In the genomic region with DNA sequence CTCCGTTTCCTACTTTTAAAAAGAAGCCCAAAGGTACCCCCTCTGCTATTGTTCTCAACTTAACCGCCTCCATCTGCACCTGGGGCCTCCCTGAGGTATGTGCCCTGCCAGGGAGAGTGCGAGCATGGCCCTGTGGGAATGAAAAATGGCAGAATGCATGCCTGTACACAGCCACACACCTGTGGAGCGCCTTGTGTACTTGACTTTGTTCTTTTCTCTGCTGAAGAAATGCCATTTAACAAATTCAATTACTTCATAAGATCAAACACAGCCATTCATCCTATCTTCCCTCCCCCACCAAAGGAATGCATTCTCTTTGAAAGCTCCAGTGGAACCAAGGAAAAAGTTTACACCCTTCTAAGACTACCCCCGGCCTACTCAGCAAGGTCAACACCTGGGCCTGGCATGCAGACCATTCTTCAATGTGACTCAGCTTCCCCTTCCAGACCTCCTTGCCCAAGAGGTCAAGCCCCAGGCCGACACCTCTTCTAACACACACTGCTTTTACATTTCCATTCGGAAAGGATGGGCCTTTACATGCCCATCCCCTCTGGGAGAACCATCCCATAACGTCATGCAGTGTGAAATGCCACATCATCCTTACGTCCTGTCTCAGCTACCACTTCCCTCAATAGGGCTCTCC, we compare ENCODE assay signal across 10 cellular contexts.
DNase-seq lines count a peak whose midpoint lies in the region; ATAC-seq lines count a peak whose summit lies in the region.
"Had no signal": no experiment of that assay in that cellular context is flagged by ENCODE, and none has a peak within 500 bp of the region (broad histone marks: within the 10 kb centered on the region; RNA-seq: fewer than 3 reads in every experiment).

No MANE protein-coding gene starts in this region.

- ATAC-seq in GM18520 (IDR thresholded peaks at IDR 0.05; ENCODE audit: unreplicated experiment) (peak; percentile 7), HG03064 (IDR thresholded peaks at IDR 0.05; ENCODE audit: low read depth, unreplicated experiment) (peak; percentile 16)

- DNase-seq in SW480 (ENCODE audit: low spot score) (peak; percentile 83), iPS-NIHi7 (ENCODE audit: extremely low spot score) (peak; percentile 59), NCI-H1092 (lab: John Stamatoyannopoulos, UW) (no peak), NCI-H526 treated with DMSO at 0.1 percent for 48 hours (lab: John Stamatoyannopoulos, UW) (no peak), OCI-M1 (lab: John Stamatoyannopoulos, UW) (no peak), NCI-H2171 treated with DMSO at 0.1 percent for 48 hours (lab: John Stamatoyannopoulos, UW) (no peak)
- DNase-seq: activated gamma-delta T cell, GDM1 had no signal

Comparison
In these comparisons a context has a peak if more than half of its experiments do, and no peak if none do; other contexts are left out.
1. DNase-seq: peak in SW480 (single experiment) and iPS-NIHi7 (single experiment); none in NCI-H1092 (single experiment), NCI-H526 treated with DMSO at 0.1 percent for 48 hours (single experiment), OCI-M1 (single experiment) and NCI-H2171 treated with DMSO at 0.1 percent for 48 hours (single experiment).